10 cellular contexts compared by ENCODE assay signal in the genomic region with DNA sequence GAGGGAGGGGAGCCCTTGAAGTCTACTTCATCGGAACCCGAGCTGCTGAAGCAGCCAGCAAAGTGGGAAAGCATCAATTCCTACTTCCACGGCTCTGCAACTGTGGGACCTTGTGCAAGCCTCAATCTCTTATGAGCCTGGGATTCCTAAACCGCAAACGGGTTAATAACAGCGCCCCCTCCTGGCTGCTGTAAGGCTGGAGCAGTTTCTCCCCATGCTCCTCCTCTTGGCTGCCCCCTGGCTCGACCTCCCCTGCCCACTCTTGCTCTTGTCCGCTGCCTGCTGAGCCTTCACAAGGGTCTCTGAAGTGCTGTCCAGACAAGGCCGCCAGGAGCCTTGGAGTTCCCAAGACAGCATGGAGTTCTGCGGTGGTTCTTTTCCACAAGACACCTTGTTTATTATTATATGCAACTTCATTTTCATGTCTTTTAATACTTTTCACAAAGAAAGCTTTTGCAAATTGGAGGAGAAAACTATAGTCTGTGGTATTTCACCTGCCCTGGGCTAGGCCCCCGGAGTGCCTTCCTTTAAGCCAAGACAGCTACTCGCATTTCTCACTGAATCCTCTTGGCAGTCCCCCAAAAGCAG.
DNase-seq lines count a peak whose midpoint lies in the region; ATAC-seq and TF ChIP-seq lines count a peak whose summit lies in the region.
"Had no signal": no experiment of that assay in that cellular context is flagged by ENCODE, and none has a peak within 500 bp of the region (broad histone marks: within the 10 kb centered on the region; RNA-seq: fewer than 3 reads in every experiment).

No MANE protein-coding gene starts in this region.

- H3K9me3 ChIP-seq in Panc1 (ENCODE audit: control insufficient read depth, insufficient read depth, low read depth, low read length) = no peaks in the 10 kb centered on the region

- BruUV-seq in Panc1 (replicated peaks; lab: Mats Ljungman, UMichigan) = no TSS peak

- H3K4me3 ChIP-seq in Panc1 (ENCODE audit: low read depth in 2 of 2, low read length in 2 of 2) = no peak overlapping the region

- in situ Hi-C loops in ACHN (cut with HindIII; ENCODE audit: low pct_ligation_motif_present, low pct_unique_long_range_greater_than_20kb, low sequenced_read_pairs) (loop anchor here (25.0 kb wide), 1 partner anchor 112 kb away; no protein-coding TSS in a partner anchor), Panc1 (cut with HindIII; ENCODE audit: low pct_unique_long_range_greater_than_20kb, low sequenced_read_pairs) (no loop called here)

- CTCF ChIA-PET in Panc1 (lab: Charles Lee) = no interaction called here

- no peak overlapping the region for H3K27ac ChIP-seq in Panc1 (ENCODE audit: low read length)
- H3K27ac ChIP-seq: parathyroid adenoma had no signal

- no peaks in the 10 kb centered on the region; the same call in 1 of the 2 replicates for H3K4me1 ChIP-seq in Panc1 (ENCODE audit: control insufficient read depth, insufficient read depth, low read length)

- TF ChIP-seq CTCF in GM12873 (IDR thresholded peaks at IDR 0.05; ENCODE audit: insufficient read depth, low read depth, low read length, missing control alignments) = peak; percentile 73
- peak; percentile 70 for TF ChIP-seq CTCF in Panc1 (IDR thresholded peaks at IDR 0.05)

- H3K36me3 ChIP-seq in Panc1 (ENCODE audit: control insufficient read depth, insufficient read depth, low read length) = no peaks in the 10 kb centered on the region

- DNase-seq in ACHN (peak; percentile 67), Panc1 (ENCODE audit: low read depth, low spot score) (no peak), iPS DF 4.7 (ENCODE audit: extremely low read depth, low spot score) (peak; percentile 46), KG1 (lab: John Stamatoyannopoulos, UW) (no peak), NCI-H1092 treated with DMSO at 0.1 percent for 48 hours (lab: John Stamatoyannopoulos, UW) (no peak)
- DNase-seq: T-helper 17 cell had no signal

- intact Hi-C loops in Panc1 (cut with micrococcal nuclease; ENCODE audit: unreplicated experiment) = loop anchor here (5.0 kb wide), 1 partner anchor 112 kb away; no protein-coding TSS in a partner anchor

- ATAC-seq in Panc1 (no peak; the same call in 1 of the 2 replicates), GM21825 (IDR thresholded peaks at IDR 0.05; ENCODE audit: unreplicated experiment) (no peak), HG03442 (IDR thresholded peaks at IDR 0.05; ENCODE audit: unreplicated experiment) (no peak)
- ATAC-seq: T-helper 17 cell had no signal

- no peaks in the 10 kb centered on the region for H3K27me3 ChIP-seq in Panc1 (ENCODE audit: control insufficient read depth, insufficient read depth, low read length)

- POLR2A ChIA-PET in Panc1 (lab: Charles Lee) = no interaction called here

Comparison
In these comparisons a context has a peak if more than half of its experiments do, and no peak if none do; other contexts are left out.
1. DNase-seq: peak in ACHN (single experiment) and iPS DF 4.7 (single experiment); none in Panc1 (single experiment), KG1 (single experiment) and NCI-H1092 treated with DMSO at 0.1 percent for 48 hours (single experiment).